Comparison of ENCODE assay signal across 1 cellular context in the genomic region with DNA sequence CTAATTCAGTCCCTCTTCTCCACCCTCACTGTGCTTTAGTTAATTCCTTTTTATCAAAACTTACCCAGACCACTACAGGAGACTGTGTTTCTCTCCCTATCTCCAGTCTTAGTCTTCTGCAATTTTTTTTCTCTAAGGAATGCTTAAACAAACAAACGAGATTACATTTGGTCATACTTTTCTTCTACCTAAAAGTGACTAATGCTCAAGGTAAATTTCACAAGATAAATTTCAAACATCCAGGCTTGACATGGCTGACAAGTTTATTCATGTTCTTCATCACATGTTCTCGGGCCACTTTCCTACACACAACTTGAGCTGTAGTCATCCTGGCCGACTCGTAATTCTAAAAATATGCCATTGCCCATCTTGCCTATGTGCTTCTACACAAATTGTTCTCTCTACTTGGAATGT.
TF ChIP-seq lines count a peak whose summit lies in the region.

No MANE protein-coding gene starts in this region.

TF ChIP-seq in HepG2, 621 proteins besides CTCF, POLR2A, EP300 and RAD21:
- peak; percentile 24; the same call in 1 of the 2 replicates for TF ChIP-seq GATAD2A (CRISPR knock-in tag; IDR thresholded peaks at IDR 0.05)
- no peak for TF ChIP-seq FOXK2 (IDR thresholded peaks at IDR 0.05)
- 0 out of 2 replicates have a peak, but pooled peaks have one; percentile 17 for TF ChIP-seq FOXA1 (IDR thresholded peaks at IDR 0.05)
- TF ChIP-seq FOXA1 (CRISPR knock-in tag; IDR thresholded peaks at IDR 0.05): no peak; the same call in 1 of the 2 replicates
- TF ChIP-seq FOSL2 (CRISPR knock-in tag; IDR thresholded peaks at IDR 0.05): peak; percentile 51; the same call in 1 of the 2 replicates
- TF ChIP-seq, protein P1, sequence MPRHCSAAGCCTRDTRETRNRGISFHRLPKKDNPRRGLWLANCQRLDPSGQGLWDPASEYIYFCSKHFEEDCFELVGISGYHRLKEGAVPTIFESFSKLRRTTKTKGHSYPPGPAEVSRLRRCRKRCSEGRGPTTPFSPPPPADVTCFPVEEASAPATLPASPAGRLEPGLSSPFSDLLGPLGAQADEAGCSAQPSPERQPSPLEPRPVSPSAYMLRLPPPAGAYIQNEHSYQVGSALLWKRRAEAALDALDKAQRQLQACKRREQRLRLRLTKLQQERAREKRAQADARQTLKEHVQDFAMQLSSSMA (CRISPR knock-in tag; IDR thresholded peaks at IDR 0.05): no peak
- 0 out of 2 replicates have a peak, but pooled peaks have one; percentile 11 for TF ChIP-seq CEBPB (IDR thresholded peaks at IDR 0.05; ENCODE audit: borderline replicate concordance, low read depth, low read length)
- TF ChIP-seq, protein P2, sequence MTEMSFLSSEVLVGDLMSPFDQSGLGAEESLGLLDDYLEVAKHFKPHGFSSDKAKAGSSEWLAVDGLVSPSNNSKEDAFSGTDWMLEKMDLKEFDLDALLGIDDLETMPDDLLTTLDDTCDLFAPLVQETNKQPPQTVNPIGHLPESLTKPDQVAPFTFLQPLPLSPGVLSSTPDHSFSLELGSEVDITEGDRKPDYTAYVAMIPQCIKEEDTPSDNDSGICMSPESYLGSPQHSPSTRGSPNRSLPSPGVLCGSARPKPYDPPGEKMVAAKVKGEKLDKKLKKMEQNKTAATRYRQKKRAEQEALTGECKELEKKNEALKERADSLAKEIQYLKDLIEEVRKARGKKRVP (CRISPR knock-in tag; IDR thresholded peaks at IDR 0.05): peak in 1 of 2 experiments; percentile 12; a peak in 1 of 4 replicates
TF ChIP-seq in HepG2: peak in this region for 5.
